Comparison of ENCODE assay signal across 15 cellular contexts in genomic region chr9:93041108-93041802, GRCh38. TPM values are rescaled to one million over a fixed set of nuclear protein-coding genes. Genes with fewer than 3 reads are reported as not detected.
A peak's percentile ranks its signal among the peaks of the same experiment; 100 is the strongest.
DNase-seq lines count a peak whose midpoint lies in the region; ATAC-seq and TF ChIP-seq lines count a peak whose summit lies in the region.
"Had no signal": no experiment of that assay in that cellular context is flagged by ENCODE, and none has a peak within 500 bp of the region (broad histone marks: within the 10 kb centered on the region; RNA-seq: fewer than 3 reads in every experiment).

No MANE protein-coding gene starts in this region.

- H3K9me3 ChIP-seq in naive thymus-derived CD4-positive, alpha-beta T cell (ENCODE audit: control insufficient read depth in 2 of 3, low read length in 3 of 3), result no peaks in the 10 kb centered on the region
- H3K9me3 ChIP-seq: gastrocnemius medialis had no signal

- H3K9me3 Mint-ChIP-seq in activated CD4-positive, alpha-beta T cell treated with anti-CD3 and anti-CD28 coated beads, Interleukin-2, amount 10 ng/mL, durations not matched to agents 24 days and 14 days, result no peaks in the 10 kb centered on the region
- peaks cover 22% of the 10 kb centered on the region for H3K9me3 Mint-ChIP-seq in WTC11
- peaks cover 0 to 14% (median 0%) of the 10 kb centered on the region in 11 donors for H3K9me3 Mint-ChIP-seq in naive thymus-derived CD4-positive, alpha-beta T cell

- H3K4me1 Mint-ChIP-seq in activated CD4-positive, alpha-beta T cell treated with anti-CD3 and anti-CD28 coated beads, Interleukin-2, amount 10 ng/mL, durations not matched to agents 24 days and 14 days, result peaks cover 26% of the 10 kb centered on the region
- peaks cover 7% of the 10 kb centered on the region for H3K4me1 Mint-ChIP-seq in WTC11
- peaks cover 32 to 85% (median 67%) of the 10 kb centered on the region in 7 donors for H3K4me1 Mint-ChIP-seq in naive thymus-derived CD4-positive, alpha-beta T cell

- POLR2A ChIA-PET in WTC11 (lab: Charles Lee), result no interaction called here
- POLR2A ChIA-PET in naive thymus-derived CD4-positive, alpha-beta T cell (lab: Charles Lee), result interaction anchor here (0.6 to 6.8 kb wide), 13 partner anchors 10 to 76 kb away, joined by 3 to 94 read pairs (median 7); no protein-coding TSS in a partner anchor

- no peaks in the 10 kb centered on the region for H3K27me3 Mint-ChIP-seq in activated CD4-positive, alpha-beta T cell treated with anti-CD3 and anti-CD28 coated beads, Interleukin-2, amount 10 ng/mL, durations not matched to agents 24 days and 14 days
- H3K27me3 Mint-ChIP-seq in WTC11 (ENCODE audit: low read depth), result no peaks in the 10 kb centered on the region; the same call in 1 of the 2 replicates
- H3K27me3 Mint-ChIP-seq in naive thymus-derived CD4-positive, alpha-beta T cell, result peaks cover 0 to 2% (median 0%) of the 10 kb centered on the region in 5 donors

- no peaks in the 10 kb centered on the region for H3K27me3 ChIP-seq in H7 (ENCODE audit: control insufficient read depth, insufficient read depth, low read length)
- H3K27me3 ChIP-seq in naive thymus-derived CD4-positive, alpha-beta T cell (ENCODE audit: control insufficient read depth in 2 of 2, insufficient read depth in 2 of 2, low read length in 2 of 2), result no peaks in the 10 kb centered on the region
- H3K27me3 ChIP-seq: BLaER1, gastrocnemius medialis had no signal

- H3K36me3 Mint-ChIP-seq in activated CD4-positive, alpha-beta T cell treated with anti-CD3 and anti-CD28 coated beads, Interleukin-2, amount 10 ng/mL, durations not matched to agents 24 days and 14 days (ENCODE audit: low read depth), result peaks cover 9% of the 10 kb centered on the region
- H3K36me3 Mint-ChIP-seq in WTC11, result peaks cover 5% of the 10 kb centered on the region; the same call in 1 of the 2 replicates
- peaks cover 0 to 13% (median 0%) of the 10 kb centered on the region in 5 donors for H3K36me3 Mint-ChIP-seq in naive thymus-derived CD4-positive, alpha-beta T cell

- DNase-seq in activated CD4-positive, alpha-beta T cell treated with anti-CD3 and anti-CD28 coated beads, Interleukin-2, amount 10 ng/mL, durations not matched to agents 24 days and 14 days, result no peak
- DNase-seq in activated CD4-positive, alpha-beta T cell treated with anti-CD3 and anti-CD28 coated beads, Interleukin-2, amount 50 U/mL, for 4 hours, result no peak
- DNase-seq in H7 (peak; percentile 65), WTC11 (ENCODE audit: low spot score) (no peak), SW 1271 (lab: John Stamatoyannopoulos, UW) (no peak)
- DNase-seq in naive thymus-derived CD4-positive, alpha-beta T cell, result no peak
- DNase-seq: gastrocnemius medialis, HFFc6, left ventricle myocardium inferior, occipital lobe had no signal

- peak overlapping the region; percentile 55 for H3K27ac ChIP-seq in naive thymus-derived CD4-positive, alpha-beta T cell (ENCODE audit: low read depth, low read length)
- H3K27ac ChIP-seq: gastrocnemius medialis, left ventricle myocardium inferior had no signal

- no peak overlapping the region for H3K4me3 ChIP-seq in H7 (ENCODE audit: insufficient read depth, low read depth, low read length)
- no peak overlapping the region for H3K4me3 ChIP-seq in naive thymus-derived CD4-positive, alpha-beta T cell (ENCODE audit: low read length)
- H3K4me3 ChIP-seq: BLaER1, gastrocnemius medialis, left ventricle myocardium inferior had no signal

- intact Hi-C loops in activated CD4-positive, alpha-beta T cell treated with anti-CD3 and anti-CD28 coated beads, Interleukin-2, amount 10 ng/mL, durations not matched to agents 24 days and 14 days (cut with micrococcal nuclease), result no loop called here
- intact Hi-C loops in naive thymus-derived CD4-positive, alpha-beta T cell (cut with micrococcal nuclease), result no loop called here

- peaks cover 0 to 29% of the 10 kb centered on the region in 2 donors for H3K4me1 ChIP-seq in naive thymus-derived CD4-positive, alpha-beta T cell (ENCODE audit: control insufficient read depth in 2 of 2, insufficient read depth in 2 of 2, low read length in 2 of 2)
- H3K4me1 ChIP-seq: gastrocnemius medialis, left ventricle myocardium inferior had no signal

- ATAC-seq in WTC11 (no peak), GM21786 (IDR thresholded peaks at IDR 0.05; ENCODE audit: unreplicated experiment) (no peak), HG02970 (IDR thresholded peaks at IDR 0.05; ENCODE audit: low FRiP score, unreplicated experiment) (no peak)
- ATAC-seq in naive thymus-derived CD4-positive, alpha-beta T cell, result no peak
- ATAC-seq: gastrocnemius medialis had no signal

- CTCF ChIA-PET in WTC11 (lab: Charles Lee), result interaction anchor here (1.9 kb wide), 1 partner anchor 12 kb away, joined by 6 read pairs; no protein-coding TSS in a partner anchor
- CTCF ChIA-PET in naive thymus-derived CD4-positive, alpha-beta T cell (lab: Charles Lee), result interaction anchor here (0.6 to 3.0 kb wide), 5 partner anchors 10 to 84 kb away, joined by 3 to 11 read pairs (median 3); no protein-coding TSS in a partner anchor

- H3K36me3 ChIP-seq in H7 (replicated peaks; ENCODE audit: control insufficient read depth, insufficient read depth, low read length), result no peaks in the 10 kb centered on the region
- peaks cover 0 to 13% (median under 1%) of the 10 kb centered on the region in 3 experiments for H3K36me3 ChIP-seq in naive thymus-derived CD4-positive, alpha-beta T cell (ENCODE audit: control insufficient read depth in 2 of 3, insufficient read depth in 3 of 3, low read length in 3 of 3)
- H3K36me3 ChIP-seq: BLaER1, gastrocnemius medialis, left ventricle myocardium inferior had no signal

- no peak for TF ChIP-seq CTCF in WTC11 (IDR thresholded peaks at IDR 0.05)

- H3K27ac Mint-ChIP-seq in activated CD4-positive, alpha-beta T cell treated with anti-CD3 and anti-CD28 coated beads, Interleukin-2, amount 10 ng/mL, durations not matched to agents 24 days and 14 days, result peak overlapping the region; percentile 65
- H3K27ac Mint-ChIP-seq in WTC11, result no peak overlapping the region
- H3K27ac Mint-ChIP-seq in naive thymus-derived CD4-positive, alpha-beta T cell, result peak overlapping the region; percentile 55 to 95 (median 92)
- H3K27ac Mint-ChIP-seq: HFFc6 had no signal

- no peak overlapping the region for H3K4me3 Mint-ChIP-seq in activated CD4-positive, alpha-beta T cell treated with anti-CD3 and anti-CD28 coated beads, Interleukin-2, amount 10 ng/mL, durations not matched to agents 24 days and 14 days
- H3K4me3 Mint-ChIP-seq in WTC11, result no peak overlapping the region
- peak overlapping the region in 5 of 10 donors; percentile 8 to 60 (median 48) for H3K4me3 Mint-ChIP-seq in naive thymus-derived CD4-positive, alpha-beta T cell
- H3K4me3 Mint-ChIP-seq: HFFc6 had no signal

TF ChIP-seq in WTC11, 78 proteins besides CTCF, POLR2A, EP300 and RAD21:
- peak; percentile 38; the same call in 1 of the 2 replicates for TF ChIP-seq NFYB (CRISPR knock-in tag; conservative IDR thresholded peaks at IDR 0.05; ENCODE audit: low read depth)
- peak; percentile 85 for TF ChIP-seq USF2 (CRISPR knock-in tag; IDR thresholded peaks at IDR 0.05)
- no peak for TF ChIP-seq NFE2L1 (CRISPR knock-in tag; IDR thresholded peaks at IDR 0.05)
- TF ChIP-seq SMAD3 (CRISPR knock-in tag; IDR thresholded peaks at IDR 0.05; ENCODE audit: borderline replicate concordance), result no peak
- TF ChIP-seq, protein P1, sequence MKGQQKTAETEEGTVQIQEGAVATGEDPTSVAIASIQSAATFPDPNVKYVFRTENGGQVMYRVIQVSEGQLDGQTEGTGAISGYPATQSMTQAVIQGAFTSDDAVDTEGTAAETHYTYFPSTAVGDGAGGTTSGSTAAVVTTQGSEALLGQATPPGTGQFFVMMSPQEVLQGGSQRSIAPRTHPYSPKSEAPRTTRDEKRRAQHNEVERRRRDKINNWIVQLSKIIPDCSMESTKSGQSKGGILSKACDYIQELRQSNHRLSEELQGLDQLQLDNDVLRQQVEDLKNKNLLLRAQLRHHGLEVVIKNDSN (CRISPR knock-in tag; IDR thresholded peaks at IDR 0.05), result peak; percentile 78; the same call in 1 of the 2 replicates
- TF ChIP-seq ZNF263 (CRISPR knock-in tag; IDR thresholded peaks at IDR 0.05; ENCODE audit: low read depth), result no peak

RNA-seq across cellular contexts. Expression of gene SUSD3, which starts 17.2 kb away (rescaled TPM):
- 38.3 and 40.9 TPM in 2 replicates for total RNA-seq in activated CD4-positive, alpha-beta T cell treated with anti-CD3 and anti-CD28 coated beads, Interleukin-2, amount 10 ng/mL, durations not matched to agents 24 days and 14 days
- total RNA-seq in H7 (2014; rRNA removed; shearing (Covaris generic)), result 20.3 and 25.1 TPM in 2 replicates
- 11.5 to 13.2 TPM (median 11.9 TPM) in 3 replicates for total RNA-seq in WTC11 (2021)
- 10 to 100 TPM; 62.8 to 83.5 (median 68.7) TPM for total RNA-seq in naive thymus-derived CD4-positive, alpha-beta T cell
- polyA plus RNA-seq in naive thymus-derived CD4-positive, alpha-beta T cell, result 100 to 1,000 TPM; 186 to 315 TPM
- total RNA-seq: dermis microvascular lymphatic vessel endothelial cell, MCF 10A had no signal

RNA-seq across cellular contexts. Expression of gene CARD19, which starts 54.8 kb away (rescaled TPM):
- total RNA-seq in activated CD4-positive, alpha-beta T cell treated with anti-CD3 and anti-CD28 coated beads, Interleukin-2, amount 10 ng/mL, durations not matched to agents 24 days and 14 days, result 44.0 TPM in 2 replicates
- 46.5 and 69.8 TPM in 2 replicates for total RNA-seq in H7 (2014; rRNA removed; shearing (Covaris generic))
- 30.0 to 34.5 TPM (median 32.8 TPM) in 3 replicates for total RNA-seq in WTC11 (2021)
- total RNA-seq in naive thymus-derived CD4-positive, alpha-beta T cell, result 10 to 100 TPM; 43.0 to 90.0 (median 54.1) TPM
- polyA plus RNA-seq in naive thymus-derived CD4-positive, alpha-beta T cell, result 10 to 100 TPM; 59.2 to 75.6 TPM
